In the genomic region with DNA sequence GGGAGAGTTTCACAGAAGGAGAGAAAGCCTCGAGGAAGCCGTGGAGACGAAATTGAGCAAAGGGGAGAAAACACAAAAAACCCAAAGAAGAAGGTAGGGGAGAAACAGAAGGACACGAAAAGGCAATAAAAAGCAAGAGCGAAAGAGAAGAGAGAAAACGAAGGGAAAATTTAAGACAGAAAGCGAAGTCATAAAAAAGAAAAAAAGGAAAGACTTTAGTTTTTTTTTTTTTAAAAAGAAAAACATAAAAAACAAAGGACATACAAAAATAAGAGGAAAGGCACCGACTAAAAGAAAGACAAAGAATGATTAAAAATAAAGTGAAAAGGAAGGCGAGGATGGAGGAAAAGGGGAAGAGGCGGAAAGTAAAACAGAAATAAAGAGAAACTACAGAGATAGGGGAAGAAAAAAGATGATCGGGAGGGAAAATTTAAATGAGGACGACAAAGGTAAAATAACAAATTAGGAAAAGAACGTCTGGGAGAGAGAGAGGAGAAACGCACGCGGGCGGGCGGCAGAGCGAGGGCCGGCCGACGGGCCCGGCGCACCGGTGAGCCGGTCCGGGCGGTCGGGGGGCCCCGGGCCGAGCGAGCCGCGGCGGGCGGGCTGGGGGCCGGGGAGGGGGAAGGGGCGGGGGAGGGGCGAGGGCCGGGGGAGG, we compare ENCODE assay signal across 2 cellular contexts.
A peak's percentile ranks its signal among the peaks of the same experiment; 100 is the strongest.
TF ChIP-seq lines count a peak whose summit lies in the region.

No MANE protein-coding gene starts in this region.

TF ChIP-seq in HEK293, 187 proteins besides CTCF, POLR2A, EP300 and RAD21 (continues in another document):
- TF ChIP-seq, protein P1, sequence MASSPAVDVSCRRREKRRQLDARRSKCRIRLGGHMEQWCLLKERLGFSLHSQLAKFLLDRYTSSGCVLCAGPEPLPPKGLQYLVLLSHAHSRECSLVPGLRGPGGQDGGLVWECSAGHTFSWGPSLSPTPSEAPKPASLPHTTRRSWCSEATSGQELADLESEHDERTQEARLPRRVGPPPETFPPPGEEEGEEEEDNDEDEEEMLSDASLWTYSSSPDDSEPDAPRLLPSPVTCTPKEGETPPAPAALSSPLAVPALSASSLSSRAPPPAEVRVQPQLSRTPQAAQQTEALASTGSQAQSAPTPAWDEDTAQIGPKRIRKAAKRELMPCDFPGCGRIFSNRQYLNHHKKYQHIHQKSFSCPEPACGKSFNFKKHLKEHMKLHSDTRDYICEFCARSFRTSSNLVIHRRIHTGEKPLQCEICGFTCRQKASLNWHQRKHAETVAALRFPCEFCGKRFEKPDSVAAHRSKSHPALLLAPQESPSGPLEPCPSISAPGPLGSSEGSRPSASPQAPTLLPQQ (tag by site-specific recombination; IDR thresholded peaks at IDR 0.05): no peak
- TF ChIP-seq ZNF132 (tag by site-specific recombination; IDR thresholded peaks at IDR 0.05; ENCODE audit: borderline replicate concordance) (no peak), ZBTB7A (tag by site-specific recombination; IDR thresholded peaks at IDR 0.05; ENCODE audit: low read depth) (no peak), GLIS2 (tag by site-specific recombination; IDR thresholded peaks at IDR 0.05) (no peak), ZNF335 (tag by site-specific recombination; conservative IDR thresholded peaks at IDR 0.05) (peak; percentile 68), ZEB2 (tag by site-specific recombination; IDR thresholded peaks at IDR 0.05) (0 out of 2 replicates have a peak, but pooled peaks have one; percentile 28), ZNF571 (tag by site-specific recombination; IDR thresholded peaks at IDR 0.05) (no peak), TRIM28 (IDR thresholded peaks at IDR 0.05; ENCODE audit: borderline replicate concordance, low read length) (no peak), ZBTB20 (tag by site-specific recombination; IDR thresholded peaks at IDR 0.05) (peak; percentile 27; the same call in 1 of the 2 replicates), SCRT2 (tag by site-specific recombination; IDR thresholded peaks at IDR 0.05) (no peak), ZNF112 (tag by site-specific recombination; IDR thresholded peaks at IDR 0.05) (no peak), ZBTB17 (tag by site-specific recombination; IDR thresholded peaks at IDR 0.05) (0 out of 2 replicates have a peak, but pooled peaks have one; percentile 20), PRDM1 (tag by site-specific recombination; IDR thresholded peaks at IDR 0.05) (peak; percentile 100)
- TF ChIP-seq, protein P2, sequence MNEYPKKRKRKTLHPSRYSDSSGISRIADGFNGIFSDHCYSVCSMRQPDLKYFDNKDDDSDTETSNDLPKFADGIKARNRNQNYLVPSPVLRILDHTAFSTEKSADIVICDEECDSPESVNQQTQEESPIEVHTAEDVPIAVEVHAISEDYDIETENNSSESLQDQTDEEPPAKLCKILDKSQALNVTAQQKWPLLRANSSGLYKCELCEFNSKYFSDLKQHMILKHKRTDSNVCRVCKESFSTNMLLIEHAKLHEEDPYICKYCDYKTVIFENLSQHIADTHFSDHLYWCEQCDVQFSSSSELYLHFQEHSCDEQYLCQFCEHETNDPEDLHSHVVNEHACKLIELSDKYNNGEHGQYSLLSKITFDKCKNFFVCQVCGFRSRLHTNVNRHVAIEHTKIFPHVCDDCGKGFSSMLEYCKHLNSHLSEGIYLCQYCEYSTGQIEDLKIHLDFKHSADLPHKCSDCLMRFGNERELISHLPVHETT (tag by site-specific recombination; IDR thresholded peaks at IDR 0.05): peak; percentile 67; the same call in 1 of the 2 replicates
- TF ChIP-seq, protein P3, sequence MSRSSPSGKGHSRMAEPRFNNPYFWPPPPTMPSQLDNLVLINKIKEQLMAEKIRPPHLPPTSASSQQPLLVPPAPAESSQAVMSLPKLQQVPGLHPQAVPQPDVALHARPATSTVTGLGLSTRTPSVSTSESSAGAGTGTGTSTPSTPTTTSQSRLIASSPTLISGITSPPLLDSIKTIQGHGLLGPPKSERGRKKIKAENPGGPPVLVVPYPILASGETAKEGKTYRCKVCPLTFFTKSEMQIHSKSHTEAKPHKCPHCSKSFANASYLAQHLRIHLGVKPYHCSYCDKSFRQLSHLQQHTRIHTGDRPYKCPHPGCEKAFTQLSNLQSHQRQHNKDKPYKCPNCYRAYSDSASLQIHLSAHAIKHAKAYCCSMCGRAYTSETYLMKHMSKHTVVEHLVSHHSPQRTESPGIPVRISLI (tag by site-specific recombination; IDR thresholded peaks at IDR 0.05): 0 out of 2 replicates have a peak, but pooled peaks have one; percentile 71
- TF ChIP-seq, protein P4, sequence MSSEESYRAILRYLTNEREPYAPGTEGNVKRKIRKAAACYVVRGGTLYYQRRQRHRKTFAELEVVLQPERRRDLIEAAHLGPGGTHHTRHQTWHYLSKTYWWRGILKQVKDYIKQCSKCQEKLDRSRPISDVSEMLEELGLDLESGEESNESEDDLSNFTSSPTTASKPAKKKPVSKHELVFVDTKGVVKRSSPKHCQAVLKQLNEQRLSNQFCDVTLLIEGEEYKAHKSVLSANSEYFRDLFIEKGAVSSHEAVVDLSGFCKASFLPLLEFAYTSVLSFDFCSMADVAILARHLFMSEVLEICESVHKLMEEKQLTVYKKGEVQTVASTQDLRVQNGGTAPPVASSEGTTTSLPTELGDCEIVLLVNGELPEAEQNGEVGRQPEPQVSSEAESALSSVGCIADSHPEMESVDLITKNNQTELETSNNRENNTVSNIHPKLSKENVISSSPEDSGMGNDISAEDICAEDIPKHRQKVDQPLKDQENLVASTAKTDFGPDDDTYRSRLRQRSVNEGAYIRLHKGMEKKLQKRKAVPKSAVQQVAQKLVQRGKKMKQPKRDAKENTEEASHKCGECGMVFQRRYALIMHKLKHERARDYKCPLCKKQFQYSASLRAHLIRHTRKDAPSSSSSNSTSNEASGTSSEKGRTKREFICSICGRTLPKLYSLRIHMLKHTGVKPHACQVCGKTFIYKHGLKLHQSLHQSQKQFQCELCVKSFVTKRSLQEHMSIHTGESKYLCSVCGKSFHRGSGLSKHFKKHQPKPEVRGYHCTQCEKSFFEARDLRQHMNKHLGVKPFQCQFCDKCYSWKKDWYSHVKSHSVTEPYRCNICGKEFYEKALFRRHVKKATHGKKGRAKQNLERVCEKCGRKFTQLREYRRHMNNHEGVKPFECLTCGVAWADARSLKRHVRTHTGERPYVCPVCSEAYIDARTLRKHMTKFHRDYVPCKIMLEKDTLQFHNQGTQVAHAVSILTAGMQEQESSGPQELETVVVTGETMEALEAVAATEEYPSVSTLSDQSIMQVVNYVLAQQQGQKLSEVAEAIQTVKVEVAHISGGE (tag by site-specific recombination; conservative IDR thresholded peaks at IDR 0.05; ENCODE audit: low read depth): peak; percentile 33; the same call in 1 of the 2 replicates

TF ChIP-seq in GM12878, 131 proteins besides CTCF, POLR2A, EP300 and RAD21:
- peak; percentile 92; the same call in 1 of the 2 replicates for TF ChIP-seq EZH2 (IDR thresholded peaks at IDR 0.05; ENCODE audit: borderline replicate concordance, control insufficient read depth, low read depth, low read length)
- no peak for TF ChIP-seq ZNF24 (IDR thresholded peaks at IDR 0.05)
